ENCODE assay signal across 8 cellular contexts in genomic region chr19:54160182-54160811, GRCh38. TPM values are rescaled to one million over a fixed set of nuclear protein-coding genes. Genes with fewer than 3 reads are reported as not detected.
DNase-seq lines count a peak whose midpoint lies in the region; ATAC-seq, FAIRE-seq and TF ChIP-seq lines count a peak whose summit lies in the region.

No MANE protein-coding gene starts in this region.

- H3K27ac Mint-ChIP-seq in activated CD4-positive, alpha-beta memory T cell treated with anti-CD3 and anti-CD28 coated beads for 36 hours = peak overlapping the region; percentile 98
- H3K27ac Mint-ChIP-seq in stimulated activated effector memory CD8-positive, alpha-beta T cell treated with anti-CD3 and anti-CD28 coated beads, Interleukin-12 subunit alpha, Interleukin-12 subunit beta, amount 100 ng/mL, for 72 hours = peak overlapping the region; percentile 93

- H3K4me1 ChIP-seq in iPS DF 6.9 (ENCODE audit: control insufficient read depth, insufficient read depth, low read length) = peaks cover 4% of the 10 kb centered on the region; the same call in 1 of the 2 replicates

- peak overlapping the region; percentile 65; the same call in 1 of the 2 replicates for H3K4me3 ChIP-seq in iPS DF 6.9 (ENCODE audit: low read length)

- no peaks in the 10 kb centered on the region for H3K27me3 ChIP-seq in iPS DF 6.9 (ENCODE audit: control insufficient read depth, insufficient read depth, low read length)

- peaks cover 48% of the 10 kb centered on the region for H3K4me1 Mint-ChIP-seq in activated CD4-positive, alpha-beta memory T cell treated with anti-CD3 and anti-CD28 coated beads for 36 hours (ENCODE audit: low read depth)
- H3K4me1 Mint-ChIP-seq in stimulated activated effector memory CD8-positive, alpha-beta T cell treated with anti-CD3 and anti-CD28 coated beads, Interleukin-12 subunit alpha, Interleukin-12 subunit beta, amount 100 ng/mL, for 72 hours = peaks cover 69% of the 10 kb centered on the region

- peaks cover 23% of the 10 kb centered on the region for H3K36me3 Mint-ChIP-seq in activated CD4-positive, alpha-beta memory T cell treated with anti-CD3 and anti-CD28 coated beads for 36 hours
- H3K36me3 Mint-ChIP-seq in stimulated activated effector memory CD8-positive, alpha-beta T cell treated with anti-CD3 and anti-CD28 coated beads, Interleukin-12 subunit alpha, Interleukin-12 subunit beta, amount 100 ng/mL, for 72 hours = peaks cover 50% of the 10 kb centered on the region

- ATAC-seq in HG03064 (IDR thresholded peaks at IDR 0.05; ENCODE audit: low read depth, unreplicated experiment) (peak; percentile 5), HG03108 (IDR thresholded peaks at IDR 0.05; ENCODE audit: unreplicated experiment) (no peak)
- ATAC-seq in stimulated activated effector memory CD8-positive, alpha-beta T cell treated with anti-CD3 and anti-CD28 coated beads, Interleukin-12 subunit alpha, Interleukin-12 subunit beta, amount 100 ng/mL, for 72 hours = no peak

- no peak for TF ChIP-seq CTCF in D721Med (IDR thresholded peaks at IDR 0.05; ENCODE audit: insufficient read depth, missing control alignments)

- peak overlapping the region; percentile 95 for H3K4me3 Mint-ChIP-seq in activated CD4-positive, alpha-beta memory T cell treated with anti-CD3 and anti-CD28 coated beads for 36 hours
- H3K4me3 Mint-ChIP-seq in stimulated activated effector memory CD8-positive, alpha-beta T cell treated with anti-CD3 and anti-CD28 coated beads, Interleukin-12 subunit alpha, Interleukin-12 subunit beta, amount 100 ng/mL, for 72 hours = peak overlapping the region; percentile 91

- FAIRE-seq in D721Med (lab: Jason Lieb, UNC) = no peak

- POLR2A ChIA-PET in activated CD4-positive, alpha-beta memory T cell treated with anti-CD3 and anti-CD28 coated beads for 36 hours (lab: Charles Lee) = interaction anchor here (0.9 to 2.6 kb wide), 7 partner anchors 22 to 50 kb away, joined by 4 to 16 read pairs (median 5); partner anchors contain the start of genes CNOT3, MBOAT7, PRPF31 and RPS9

- peaks cover 3% of the 10 kb centered on the region for H3K27me3 Mint-ChIP-seq in activated CD4-positive, alpha-beta memory T cell treated with anti-CD3 and anti-CD28 coated beads for 36 hours

- no peak overlapping the region for H3K27ac ChIP-seq in iPS DF 6.9 (ENCODE audit: low read length)

- no peaks in the 10 kb centered on the region for H3K9me3 Mint-ChIP-seq in activated CD4-positive, alpha-beta memory T cell treated with anti-CD3 and anti-CD28 coated beads for 36 hours
- no peaks in the 10 kb centered on the region for H3K9me3 Mint-ChIP-seq in stimulated activated effector memory CD8-positive, alpha-beta T cell treated with anti-CD3 and anti-CD28 coated beads, Interleukin-12 subunit alpha, Interleukin-12 subunit beta, amount 100 ng/mL, for 72 hours

- intact Hi-C loops in activated CD4-positive, alpha-beta memory T cell treated with anti-CD3 and anti-CD28 coated beads for 36 hours (cut with micrococcal nuclease) = loop anchor here (2.0 kb wide), 1 partner anchor 51 kb away; no protein-coding TSS in a partner anchor

- CTCF ChIA-PET in activated CD4-positive, alpha-beta memory T cell treated with anti-CD3 and anti-CD28 coated beads for 36 hours (lab: Charles Lee) = interaction anchor here (0.9 to 2.5 kb wide), 4 partner anchors 8 to 29 kb away, joined by 3 to 11 read pairs (median 6); partner anchors contain the start of gene MBOAT7

- peak; percentile 40 for DNase-seq in EH (ENCODE audit: low read depth)
- DNase-seq in activated CD4-positive, alpha-beta memory T cell treated with anti-CD3 and anti-CD28 coated beads for 36 hours = peak; percentile 37
- no peak for DNase-seq in iPS DF 6.9 (ENCODE audit: low read depth, low spot score)
- DNase-seq in stimulated activated effector memory CD8-positive, alpha-beta T cell treated with anti-CD3 and anti-CD28 coated beads, Interleukin-12 subunit alpha, Interleukin-12 subunit beta, amount 100 ng/mL, for 72 hours (ENCODE audit: low spot score in 2 of 2) = no peak
- no peak for DNase-seq in D721Med (ENCODE audit: insufficient read length, low spot score)
- no peak for DNase-seq in superior temporal gyrus (ENCODE audit: extremely low spot score)

- no peaks in the 10 kb centered on the region for H3K9me3 ChIP-seq in iPS DF 6.9 (ENCODE audit: control insufficient read depth, insufficient read depth, low read length)

- WGBS in iPS DF 6.9 (ENCODE audit: insufficient coverage, insufficient read length) = no CpG with 5 or more reads among the region's 28 CpGs

- H3K36me3 ChIP-seq in iPS DF 6.9 (ENCODE audit: control insufficient read depth, insufficient read depth, low read length) = peaks cover 11% of the 10 kb centered on the region

RNA-seq across cellular contexts. Expression of gene LENG1, which starts 0.8 kb away (rescaled TPM):
- total RNA-seq in activated CD4-positive, alpha-beta memory T cell treated with anti-CD3 and anti-CD28 coated beads for 36 hours = 1 to 10 TPM; 4.7 to 5.3 TPM

RNA-seq across cellular contexts. Expression of gene TMC4, which starts 12.7 kb away (rescaled TPM):
- under 1 TPM; 0.26 to 0.27 TPM for total RNA-seq in activated CD4-positive, alpha-beta memory T cell treated with anti-CD3 and anti-CD28 coated beads for 36 hours

RNA-seq across cellular contexts. Expression of gene CNOT3, which starts 22.7 kb away (rescaled TPM):
- total RNA-seq in activated CD4-positive, alpha-beta memory T cell treated with anti-CD3 and anti-CD28 coated beads for 36 hours = 10 to 100 TPM; 54.6 to 58.7 TPM

RNA-seq across cellular contexts. Expression of gene MBOAT7, which starts 29.1 kb away (rescaled TPM):
- 100 to 1,000 TPM; 107 to 112 TPM for total RNA-seq in activated CD4-positive, alpha-beta memory T cell treated with anti-CD3 and anti-CD28 coated beads for 36 hours

RNA-seq across cellular contexts. Expression of gene TSEN34, which starts 30.8 kb away (rescaled TPM):
- 10 to 100 TPM; 15.5 to 16.3 TPM for total RNA-seq in activated CD4-positive, alpha-beta memory T cell treated with anti-CD3 and anti-CD28 coated beads for 36 hours

Comparison
In these comparisons a context has a peak if more than half of its experiments do, and no peak if none do; other contexts are left out.
1. DNase-seq: peak in EH (single experiment) and activated CD4-positive, alpha-beta memory T cell treated with anti-CD3 and anti-CD28 coated beads for 36 hours (single experiment); none in iPS DF 6.9 (single experiment), stimulated activated effector memory CD8-positive, alpha-beta T cell treated with anti-CD3 and anti-CD28 coated beads, Interleukin-12 subunit alpha, Interleukin-12 subunit beta, amount 100 ng/mL, for 72 hours (0 of 2), D721Med (single experiment) and superior temporal gyrus (single experiment).